8 cellular contexts compared by ENCODE assay signal in genomic region chr15:75577401-75578205, GRCh38. TPM values are rescaled to one million over a fixed set of nuclear protein-coding genes. Genes with fewer than 3 reads are reported as not detected.
DNase-seq lines count a peak whose midpoint lies in the region; ATAC-seq and TF ChIP-seq lines count a peak whose summit lies in the region.

No MANE protein-coding gene starts in this region.

- H3K36me3 ChIP-seq in HUES48 (ENCODE audit: control insufficient read depth, insufficient read depth, low read length): 0 out of 2 replicates have a peak, but pooled peaks cover 2% of the 10 kb centered on the region
- H3K36me3 ChIP-seq in psoas muscle (ENCODE audit: insufficient read depth in 1 of 2, low read depth in 1 of 2): no peaks in the 10 kb centered on the region

- intact Hi-C loops in psoas muscle (cut with DNase I): loop anchor here in 1 of 2 donors (2.0 kb wide), 1 partner anchor 123 kb away; no protein-coding TSS in a partner anchor

- WGBS in psoas muscle, 3 donors: 8 to 17% (median 10%) methylated on average over 13 of the region's 13 CpGs

- no peaks in the 10 kb centered on the region for H3K9me3 ChIP-seq in HUES48 (ENCODE audit: control insufficient read depth, insufficient read depth, low read length)
- H3K9me3 ChIP-seq in psoas muscle: no peaks in the 10 kb centered on the region

- no peaks in the 10 kb centered on the region for H3K9me3 Mint-ChIP-seq in activated T-cell treated with anti-CD3 and anti-CD28 coated beads, Interleukin-2, amount 50 U/mL, for 24 hours

- peak overlapping the region; percentile 86 for H3K9ac ChIP-seq in HUES48 (ENCODE audit: low read depth, low read length)

- TF ChIP-seq CTCF in C4-2B (conservative IDR thresholded peaks at IDR 0.05) (no peak), psoas muscle (IDR thresholded peaks at IDR 0.05) (no peak)

- H3K27me3 ChIP-seq in HUES48 (ENCODE audit: control insufficient read depth, insufficient read depth, low read length): no peaks in the 10 kb centered on the region
- H3K27me3 ChIP-seq in psoas muscle (ENCODE audit: insufficient read depth in 3 of 3, low read length in 2 of 3): no peaks in the 10 kb centered on the region

- ATAC-seq in psoas muscle (no peak), HG02938 (IDR thresholded peaks at IDR 0.05; ENCODE audit: unreplicated experiment) (no peak), HG03175 (IDR thresholded peaks at IDR 0.05; ENCODE audit: unreplicated experiment) (no peak)

- peaks cover 31% of the 10 kb centered on the region for H3K4me1 Mint-ChIP-seq in activated T-cell treated with anti-CD3 and anti-CD28 coated beads, Interleukin-2, amount 50 U/mL, for 24 hours (ENCODE audit: low read depth)

- H3K4me1 ChIP-seq in HUES48 (ENCODE audit: control insufficient read depth, insufficient read depth, low read length) (peaks cover 20% of the 10 kb centered on the region), psoas muscle (peaks cover 15% of the 10 kb centered on the region)

- peak overlapping the region; percentile 94 for H3K27ac Mint-ChIP-seq in activated T-cell treated with anti-CD3 and anti-CD28 coated beads, Interleukin-2, amount 50 U/mL, for 24 hours

- H3K27me3 Mint-ChIP-seq in activated T-cell treated with anti-CD3 and anti-CD28 coated beads, Interleukin-2, amount 50 U/mL, for 24 hours: no peaks in the 10 kb centered on the region

- H3K4me3 ChIP-seq in HUES48 (ENCODE audit: low read depth, low read length) (peak overlapping the region; percentile 82), psoas muscle (peak overlapping the region; percentile 98)

- peak overlapping the region; percentile 92 for H3K4me3 Mint-ChIP-seq in activated T-cell treated with anti-CD3 and anti-CD28 coated beads, Interleukin-2, amount 50 U/mL, for 24 hours

- peak overlapping the region; percentile 92 for H3K27ac ChIP-seq in C4-2B
- H3K27ac ChIP-seq in HUES48 (ENCODE audit: low read depth, low read length): peak overlapping the region; percentile 96
- H3K27ac ChIP-seq in psoas muscle: peak overlapping the region; percentile 84

- peaks cover 11% of the 10 kb centered on the region for H3K36me3 Mint-ChIP-seq in activated T-cell treated with anti-CD3 and anti-CD28 coated beads, Interleukin-2, amount 50 U/mL, for 24 hours (ENCODE audit: low read depth)

- DNase-seq in activated T-cell treated with anti-CD3 and anti-CD28 coated beads, Interleukin-2, amount 50 U/mL, for 24 hours: peak; percentile 33
- peak; percentile 17 for DNase-seq in globus pallidus (ENCODE audit: low spot score)
- no peak for DNase-seq in psoas muscle
- DNase-seq in NCI-H748 treated with DMSO at 0.1 percent for 48 hours (lab: John Stamatoyannopoulos, UW): no peak

RNA-seq across cellular contexts. Expression of gene PTPN9, which starts 1.5 kb away (rescaled TPM):
- total RNA-seq in psoas muscle: 1 to 10 TPM; 5.5 to 6.9 (median 5.7) TPM
- polyA plus RNA-seq in psoas muscle: 1 to 10 TPM; 2.3 to 5.0 (median 4.2) TPM

RNA-seq across cellular contexts. Expression of gene SNUPN, which starts 47.9 kb away (rescaled TPM):
- total RNA-seq in psoas muscle: 10 to 100 TPM; 17.1 to 21.9 (median 19.0) TPM
- 10 to 100 TPM; 29.5 to 40.9 (median 31.5) TPM for polyA plus RNA-seq in psoas muscle

Comparison
In these comparisons a context has a peak if more than half of its experiments do, and no peak if none do; other contexts are left out.
1. DNase-seq: peak in activated T-cell treated with anti-CD3 and anti-CD28 coated beads, Interleukin-2, amount 50 U/mL, for 24 hours (single experiment) and globus pallidus (single experiment); none in psoas muscle (0 of 2) and NCI-H748 treated with DMSO at 0.1 percent for 48 hours (single experiment).
2. Peak in every context shown above with its lines, with median percentiles within 50 percentile points of each other: H3K27ac ChIP-seq.